8 cellular contexts compared by ENCODE assay signal in the genomic region with DNA sequence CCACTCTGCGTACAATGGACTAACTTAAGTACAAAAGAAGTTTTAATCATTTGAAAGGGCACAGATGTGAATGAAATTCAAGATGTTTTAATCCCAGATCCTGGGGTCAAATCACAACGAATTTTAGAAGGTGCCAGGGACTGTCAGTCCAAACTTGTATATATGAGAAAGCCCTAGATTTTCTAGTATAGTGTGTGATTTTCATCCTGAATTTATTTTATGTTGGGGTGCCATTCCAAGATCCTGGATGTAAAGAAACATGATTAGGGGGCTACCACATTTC.
DNase-seq lines count a peak whose midpoint lies in the region; ATAC-seq and TF ChIP-seq lines count a peak whose summit lies in the region.
"Had no signal": no experiment of that assay in that cellular context is flagged by ENCODE, and none has a peak within 500 bp of the region (broad histone marks: within the 10 kb centered on the region; RNA-seq: fewer than 3 reads in every experiment).

No MANE protein-coding gene starts in this region.

- H3K4me2 ChIP-seq in HCT116 (ENCODE audit: low read length), result peak overlapping the region; percentile 60
- H3K4me2 ChIP-seq in fibroblast of lung (ENCODE audit: extremely low read depth, insufficient read depth, low read length), result no peak overlapping the region

- H3K9me3 ChIP-seq in HCT116 (ENCODE audit: control insufficient read depth in 1 of 2, insufficient read depth in 1 of 2, low read depth in 1 of 2, low read length in 2 of 2), result no peaks in the 10 kb centered on the region
- H3K9me3 ChIP-seq in fibroblast of lung (ENCODE audit: control insufficient read depth, insufficient read depth, low read depth, low read length), result no peaks in the 10 kb centered on the region
- no peaks in the 10 kb centered on the region for H3K9me3 ChIP-seq in spleen

- BruUV-seq in HCT116 (replicated peaks; lab: Mats Ljungman, UMichigan), result no TSS peak

- ATAC-seq in HCT116 (no peak), HG03159 (IDR thresholded peaks at IDR 0.05; ENCODE audit: unreplicated experiment) (no peak), HG03571 (IDR thresholded peaks at IDR 0.05; ENCODE audit: unreplicated experiment) (no peak)

- H3K27ac ChIP-seq in HCT116 (ENCODE audit: low read depth, low read length) (peak overlapping the region; percentile 97), fibroblast of lung (ENCODE audit: insufficient read depth, low read length) (peak overlapping the region; percentile 97), spleen (peak overlapping the region in 7 of 8 donors; percentile 39 to 84 (median 76))

- peak overlapping the region; percentile 82 for H3K4me3 Mint-ChIP-seq in T-helper 1 cell treated with Interleukin-12 subunit alpha and Interleukin-12 subunit beta and Interleukin-4 antibody, amounts not matched to agents 30 μg/mL and 1 μg/mL, for 36 hours

- TF ChIP-seq CTCF in HCT116 (IDR thresholded peaks at IDR 0.05 in 2 of 3, conservative IDR thresholded peaks at IDR 0.05 in 1 of 3; ENCODE audit: borderline replicate concordance in 1 of 3, insufficient read depth in 1 of 3, low read depth in 2 of 3, low read length in 2 of 3) (no peak), fibroblast of lung (conservative IDR thresholded peaks at IDR 0.05 in 1 of 2, IDR thresholded peaks at IDR 0.05 in 1 of 2; ENCODE audit: low read depth in 1 of 2, low read length in 2 of 2) (no peak), spleen (IDR thresholded peaks at IDR 0.05 in 8 of 11, conservative IDR thresholded peaks at IDR 0.05 in 3 of 11) (no peak)

- H3K27me3 ChIP-seq in HCT116 (ENCODE audit: insufficient read depth, low read length), result no peaks in the 10 kb centered on the region
- no peaks in the 10 kb centered on the region for H3K27me3 ChIP-seq in fibroblast of lung (ENCODE audit: control insufficient read depth, insufficient read depth, low read length)
- no peaks in the 10 kb centered on the region for H3K27me3 ChIP-seq in spleen (replicated peaks in 1 of 7)

- H3K36me3 Mint-ChIP-seq in T-helper 1 cell treated with Interleukin-12 subunit alpha and Interleukin-12 subunit beta and Interleukin-4 antibody, amounts not matched to agents 30 μg/mL and 1 μg/mL, for 36 hours (ENCODE audit: low read depth), result peaks cover 10% of the 10 kb centered on the region

- no peak overlapping the region for H2AFZ ChIP-seq in HCT116 (ENCODE audit: low read depth, low read length, poor library complexity, severe bottlenecking)
- no peak overlapping the region for H2AFZ ChIP-seq in fibroblast of lung (ENCODE audit: low read length)

- H4K20me1 ChIP-seq in HCT116 (ENCODE audit: insufficient read depth) (no peaks in the 10 kb centered on the region), fibroblast of lung (ENCODE audit: control insufficient read depth, extremely low read depth, insufficient read depth, low read length) (no peaks in the 10 kb centered on the region)

- no peak for DNase-seq in HCT116 (ENCODE audit: low read depth, low spot score)
- no peak for DNase-seq in fibroblast of lung (ENCODE audit: low read depth in 2 of 2)
- DNase-seq in spleen, result no peak
- no peak for DNase-seq in COLO829 (ENCODE audit: low spot score)
- DNase-seq: naive B cell had no signal

- H3K79me2 ChIP-seq in HCT116 (ENCODE audit: insufficient read depth, low read length) (peaks cover 50% of the 10 kb centered on the region), fibroblast of lung (ENCODE audit: control insufficient read depth, insufficient read depth, low read length) (peaks cover 14% of the 10 kb centered on the region)

- H3K4me3 ChIP-seq in HCT116 (replicated peaks in 1 of 2; ENCODE audit: low read depth in 1 of 2, low read length in 2 of 2) (no peak overlapping the region; a peak in 2 of 4 replicates), fibroblast of lung (replicated peaks in 1 of 4; ENCODE audit: control extremely low read depth in 1 of 4, insufficient read depth in 1 of 4, low read depth in 3 of 4, low read length in 4 of 4) (no peak overlapping the region), spleen (no peak overlapping the region)

- TF ChIP-seq RAD21 in HCT116 (IDR thresholded peaks at IDR 0.05; ENCODE audit: low read depth), result no peak

- 61 to 82% (median 68%) methylated on average over 2 of the region's 2 CpGs for WGBS in spleen, 5 donors

- no peaks in the 10 kb centered on the region for H3K27me3 Mint-ChIP-seq in T-helper 1 cell treated with Interleukin-12 subunit alpha and Interleukin-12 subunit beta and Interleukin-4 antibody, amounts not matched to agents 30 μg/mL and 1 μg/mL, for 36 hours (ENCODE audit: low read depth)
- H3K27me3 Mint-ChIP-seq: naive B cell had no signal

- TF ChIP-seq POLR2A in HCT116 (IDR thresholded peaks at IDR 0.05; ENCODE audit: borderline replicate concordance, extremely low read depth, insufficient read depth, insufficient read length), result no peak
- no peak for TF ChIP-seq POLR2A in spleen (IDR thresholded peaks at IDR 0.05)

- CTCF ChIA-PET in HCT116 (lab: Charles Lee), result interaction anchor here (1.5 kb wide), 1 partner anchor 74 kb away, joined by 8 read pairs; no protein-coding TSS in a partner anchor

- peaks cover 69% of the 10 kb centered on the region for H3K4me1 Mint-ChIP-seq in T-helper 1 cell treated with Interleukin-12 subunit alpha and Interleukin-12 subunit beta and Interleukin-4 antibody, amounts not matched to agents 30 μg/mL and 1 μg/mL, for 36 hours (ENCODE audit: low read depth)

- H3K36me3 ChIP-seq in HCT116 (ENCODE audit: control insufficient read depth in 1 of 2, insufficient read depth in 2 of 2, low read length in 2 of 2) (no peaks in the 10 kb centered on the region), fibroblast of lung (ENCODE audit: control insufficient read depth, insufficient read depth, low read length) (no peaks in the 10 kb centered on the region), spleen (peaks cover 0 to 18% (median 0%) of the 10 kb centered on the region in 6 donors)

- peaks cover 81 to 95% of the 10 kb centered on the region in 2 experiments for H3K4me1 ChIP-seq in HCT116 (ENCODE audit: control insufficient read depth in 1 of 2, insufficient read depth in 2 of 2, low read length in 2 of 2)
- peaks cover 42% of the 10 kb centered on the region for H3K4me1 ChIP-seq in fibroblast of lung (ENCODE audit: control insufficient read depth, extremely low read depth, insufficient read depth, low read length)
- peaks cover 29 to 91% (median 72%) of the 10 kb centered on the region in 6 donors for H3K4me1 ChIP-seq in spleen

- H3K9me3 Mint-ChIP-seq in T-helper 1 cell treated with Interleukin-12 subunit alpha and Interleukin-12 subunit beta and Interleukin-4 antibody, amounts not matched to agents 30 μg/mL and 1 μg/mL, for 36 hours, result no peaks in the 10 kb centered on the region
- H3K9me3 Mint-ChIP-seq: naive B cell had no signal

- RAD21 ChIA-PET in HCT116 (lab: Charles Lee; ENCODE audit: low non-redundant PET in 1 of 2, low total read pairs in 2 of 2, uncharacterized antibody in 2 of 2, unreplicated experiment in 2 of 2), result no interaction called here

- intact Hi-C loops in HCT116 (cut with micrococcal nuclease) (no loop called here), spleen (cut with DNase I; ENCODE audit: low total_unique reads) (no loop called here)

- POLR2A ChIA-PET in HCT116 (lab: Charles Lee), result interaction anchor here (0.7 to 9.2 kb wide), 9 partner anchors 7 to 74 kb away, joined by 3 to 228 read pairs (median 4); no protein-coding TSS in a partner anchor

- H3K9me2 ChIP-seq in HCT116 (ENCODE audit: insufficient read depth), result no peaks in the 10 kb centered on the region

- H3K9ac ChIP-seq in HCT116 (ENCODE audit: low read length) (peak overlapping the region; percentile 60), fibroblast of lung (ENCODE audit: insufficient read depth, low read length) (no peak overlapping the region)

- peak overlapping the region; percentile 96 for H3K27ac Mint-ChIP-seq in T-helper 1 cell treated with Interleukin-12 subunit alpha and Interleukin-12 subunit beta and Interleukin-4 antibody, amounts not matched to agents 30 μg/mL and 1 μg/mL, for 36 hours

TF ChIP-seq in HCT116, 20 proteins besides CTCF, POLR2A, EP300 and RAD21:
- no peak for TF ChIP-seq SRF (IDR thresholded peaks at IDR 0.05; ENCODE audit: low read depth)
- TF ChIP-seq POLR2AphosphoS5 (IDR thresholded peaks at IDR 0.05; ENCODE audit: low read depth, low read length), result no peak
- no peak for TF ChIP-seq TCF7L2 (IDR thresholded peaks at IDR 0.05; ENCODE audit: borderline replicate concordance, extremely low read depth, insufficient read depth, insufficient read length)
- TF ChIP-seq, protein P1, sequence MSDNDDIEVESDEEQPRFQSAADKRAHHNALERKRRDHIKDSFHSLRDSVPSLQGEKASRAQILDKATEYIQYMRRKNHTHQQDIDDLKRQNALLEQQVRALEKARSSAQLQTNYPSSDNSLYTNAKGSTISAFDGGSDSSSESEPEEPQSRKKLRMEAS (IDR thresholded peaks at IDR 0.05), result no peak
- no peak for TF ChIP-seq EGR1 (IDR thresholded peaks at IDR 0.05; ENCODE audit: low read depth)
- TF ChIP-seq SP1 (IDR thresholded peaks at IDR 0.05; ENCODE audit: low read depth), result no peak
- no peak for TF ChIP-seq CBX3 (IDR thresholded peaks at IDR 0.05; ENCODE audit: low read depth)
- TF ChIP-seq ZNF274 (IDR thresholded peaks at IDR 0.05; ENCODE audit: low read depth, low read length), result no peak
- TF ChIP-seq ZFX (IDR thresholded peaks at IDR 0.05), result no peak
- TF ChIP-seq SIN3A (IDR thresholded peaks at IDR 0.05; ENCODE audit: low read depth), result no peak
- TF ChIP-seq ELF1 (IDR thresholded peaks at IDR 0.05; ENCODE audit: borderline replicate concordance, low read depth), result no peak
